8 cellular contexts compared by ENCODE assay signal in the genomic region with DNA sequence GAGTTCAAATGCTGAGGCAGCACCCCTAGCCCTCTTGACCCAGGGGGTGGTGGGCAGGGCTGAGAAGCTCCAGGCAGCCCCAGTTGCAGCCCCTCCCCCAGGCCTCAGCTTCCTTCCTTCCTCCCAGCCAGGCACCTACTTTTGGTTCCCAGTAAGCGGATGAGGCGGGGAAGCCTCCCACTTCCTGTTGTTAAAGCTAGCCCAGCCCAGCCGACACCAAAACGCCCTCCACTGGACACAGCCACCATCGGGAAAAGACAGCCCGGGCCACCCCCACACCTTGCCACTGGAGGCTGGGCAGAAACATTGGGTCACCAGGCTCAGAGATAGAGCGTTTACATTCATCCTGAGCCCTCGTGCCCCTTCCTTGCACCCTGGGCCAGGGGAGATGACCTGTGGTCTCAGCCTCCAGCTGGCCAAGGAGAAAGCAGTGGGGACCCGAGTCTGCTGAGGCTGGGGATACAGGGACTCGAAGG. TPM values are rescaled to one million over a fixed set of nuclear protein-coding genes. Genes with fewer than 3 reads are reported as not detected.
A peak's percentile ranks its signal among the peaks of the same experiment; 100 is the strongest.
DNase-seq lines count a peak whose midpoint lies in the region; ATAC-seq and TF ChIP-seq lines count a peak whose summit lies in the region.

No MANE protein-coding gene starts in this region.

- intact Hi-C loops in left ventricle myocardium superior (cut with micrococcal nuclease), result loop anchor here (10.0 kb wide), 1 partner anchor 48 kb away; no protein-coding TSS in a partner anchor
- intact Hi-C loops in prostate gland (cut with DNase I), result loop anchor here (5.0 to 10.0 kb wide), 2 partner anchors 36 to 92 kb away; no protein-coding TSS in a partner anchor

- ATAC-seq in left ventricle myocardium superior (peak; percentile 42), GM21381 (IDR thresholded peaks at IDR 0.05; ENCODE audit: unreplicated experiment) (no peak), HG02938 (IDR thresholded peaks at IDR 0.05; ENCODE audit: unreplicated experiment) (no peak), HG03457 (IDR thresholded peaks at IDR 0.05; ENCODE audit: unreplicated experiment) (no peak)

- H3K4me3 ChIP-seq in GM12875 (ENCODE audit: low read depth, low read length) (peak overlapping the region; percentile 34), prostate gland (no peak overlapping the region)

- WGBS in prostate gland, result 24% methylated on average over 10 of the region's 10 CpGs

- DNase-seq in amygdala (lab: John Stamatoyannopoulos, UW) (peak in 52 of 56 donors; percentile 30 to 86 (median 70)), left ventricle myocardium superior (peak; percentile 92), prostate gland (ENCODE audit: low spot score) (peak; percentile 66)

- H3K9me3 ChIP-seq in prostate gland, result no peaks in the 10 kb centered on the region

- peaks cover 7% of the 10 kb centered on the region for H3K4me1 ChIP-seq in prostate gland (replicated peaks)

- no peaks in the 10 kb centered on the region for H3K27me3 ChIP-seq in prostate gland (replicated peaks; ENCODE audit: insufficient read depth)

- peak overlapping the region; percentile 68 to 81 for H3K27ac ChIP-seq in prostate gland

- peaks cover 5 to 8% of the 10 kb centered on the region in 2 donors for H3K36me3 ChIP-seq in prostate gland

- TF ChIP-seq POLR2A in prostate gland (IDR thresholded peaks at IDR 0.05), result peak; percentile 13

- TF ChIP-seq CTCF in GM12875 (IDR thresholded peaks at IDR 0.05; ENCODE audit: borderline replicate concordance, insufficient read depth, low read depth, low read length), result 0 out of 2 replicates have a peak, but pooled peaks have one; percentile 12
- TF ChIP-seq CTCF in prostate gland (IDR thresholded peaks at IDR 0.05), result peak in 3 of 4 experiments; percentile 40 to 57 (median 52)

TF ChIP-seq in PFSK-1, 5 proteins besides CTCF, POLR2A, EP300 and RAD21:
- no peak for TF ChIP-seq TAF1 (IDR thresholded peaks at IDR 0.05; ENCODE audit: borderline replicate concordance, insufficient read depth, low read length)
- TF ChIP-seq POLR2AphosphoS5 (IDR thresholded peaks at IDR 0.05; ENCODE audit: low read depth, low read length), result peak; percentile 34; the same call in 1 of the 2 replicates
- 0 out of 2 replicates have a peak, but pooled peaks have one; percentile 53 for TF ChIP-seq SIN3A (IDR thresholded peaks at IDR 0.05; ENCODE audit: borderline replicate concordance, insufficient read depth, low read length)

RNA-seq across cellular contexts. Expression of gene DUSP7, which starts 3.5 kb away (rescaled TPM):
- 49.7 TPM for polyA plus RNA-seq in PFSK-1 (2012; ENCODE audit: insufficient read length, low read depth)
- total RNA-seq in left ventricle myocardium superior (25.2 TPM), prostate gland (10 to 100 TPM in 1 of 2 donors, 1 to 10 TPM in 1; 9.1 to 34.0 TPM)

RNA-seq across cellular contexts. Expression of gene RPL29, which starts 57.2 kb away (rescaled TPM):
- polyA plus RNA-seq in PFSK-1 (2012; ENCODE audit: insufficient read length, low read depth), result 2,021 TPM
- total RNA-seq in left ventricle myocardium superior (663 TPM), prostate gland (1,000 to 10,000 TPM; 1,249 to 2,015 TPM)
